1 cellular context compared by ENCODE assay signal in genomic region chr20:31570735-31571617, GRCh38.
TF ChIP-seq lines count a peak whose summit lies in the region.

No MANE protein-coding gene starts in this region.

TF ChIP-seq in IMR-90, 13 proteins besides CTCF, POLR2A, EP300 and RAD21 (continued from another document):
- TF ChIP-seq ELK1 (IDR thresholded peaks at IDR 0.05; ENCODE audit: borderline replicate concordance, low read depth, low read length) (no peak), RCOR1 (IDR thresholded peaks at IDR 0.05; ENCODE audit: insufficient replicate concordance, low read length) (no peak), MAFK (IDR thresholded peaks at IDR 0.05; ENCODE audit: low read depth, low read length) (no peak), MXI1 (IDR thresholded peaks at IDR 0.05; ENCODE audit: borderline replicate concordance, low read depth, low read length) (no peak), CEBPB (IDR thresholded peaks at IDR 0.05; ENCODE audit: low read depth, low read length) (no peak), CHD1 (IDR thresholded peaks at IDR 0.05; ENCODE audit: low read depth, low read length) (no peak), BHLHE40 (IDR thresholded peaks at IDR 0.05; ENCODE audit: low read depth, low read length) (no peak), RFX5 (IDR thresholded peaks at IDR 0.05; ENCODE audit: low read depth, low read length) (no peak), USF2 (IDR thresholded peaks at IDR 0.05; ENCODE audit: low read depth, low read length) (no peak)
